10 cellular contexts compared by ENCODE assay signal in the genomic region with DNA sequence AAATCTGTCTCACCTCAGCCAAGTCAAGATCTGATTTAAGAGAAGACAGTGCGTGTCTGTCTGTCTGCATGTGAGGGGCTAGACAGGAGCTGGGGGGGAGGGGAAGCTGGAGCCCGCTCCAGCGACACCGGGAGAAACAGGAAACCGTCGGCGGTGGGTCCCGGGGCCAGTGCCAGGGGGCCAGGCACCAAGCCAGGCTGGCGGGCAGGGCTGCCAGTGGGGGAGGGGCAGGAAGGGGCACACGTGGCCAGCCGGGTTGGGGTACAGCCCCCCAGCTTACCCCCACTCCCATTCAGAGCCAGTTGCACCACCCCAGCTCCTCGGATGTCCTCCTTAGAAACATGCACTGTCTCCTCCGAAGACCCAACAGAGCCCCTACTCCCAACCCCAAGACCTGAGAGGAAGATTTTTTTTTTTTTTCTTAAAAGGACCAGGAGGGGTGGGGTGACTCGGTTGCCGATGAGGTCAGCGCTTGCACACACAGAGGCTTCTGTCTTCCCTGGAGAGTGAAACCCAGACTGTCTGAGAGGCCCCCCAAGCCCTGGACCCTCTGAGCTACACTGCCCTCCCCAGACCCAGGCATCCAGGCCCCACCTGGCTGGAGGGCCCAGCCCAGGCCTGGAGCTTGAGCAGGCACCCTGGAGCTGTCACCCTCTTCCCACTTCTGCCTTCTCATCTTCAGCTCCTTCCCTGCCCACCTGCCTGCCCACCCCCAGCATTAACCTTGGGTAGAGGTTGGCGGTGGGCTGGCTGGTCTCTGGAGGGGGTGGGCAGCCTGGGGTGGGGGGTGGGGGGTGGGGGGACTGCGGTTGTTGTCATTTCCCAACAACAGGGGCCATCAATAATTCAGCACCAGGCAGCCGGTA. TPM values are rescaled to one million over a fixed set of nuclear protein-coding genes. Genes with fewer than 3 reads are reported as not detected.
A peak's percentile ranks its signal among the peaks of the same experiment; 100 is the strongest.
DNase-seq lines count a peak whose midpoint lies in the region; ATAC-seq and TF ChIP-seq lines count a peak whose summit lies in the region.
"Had no signal": no experiment of that assay in that cellular context is flagged by ENCODE, and none has a peak within 500 bp of the region (broad histone marks: within the 10 kb centered on the region; RNA-seq: fewer than 3 reads in every experiment).

No MANE protein-coding gene starts in this region.

- H3K9me3 ChIP-seq in CD4-positive, CD25-positive, alpha-beta regulatory T cell (ENCODE audit: control insufficient read depth in 2 of 2, low read length in 2 of 2), result no peaks in the 10 kb centered on the region
- H3K9me3 ChIP-seq in gastroesophageal sphincter (no peaks in the 10 kb centered on the region), HAP-1 (no peaks in the 10 kb centered on the region)

- no peaks in the 10 kb centered on the region for H3K9me3 Mint-ChIP-seq in CD4-positive, CD25-positive, alpha-beta regulatory T cell
- H3K9me3 Mint-ChIP-seq in activated CD4-positive, alpha-beta memory T cell treated with anti-CD3 and anti-CD28 coated beads, Interleukin-2, amount 10 ng/mL, durations not matched to agents 7 days and 5 days, result no peaks in the 10 kb centered on the region
- no peaks in the 10 kb centered on the region for H3K9me3 Mint-ChIP-seq in type B pancreatic cell
- H3K9me3 Mint-ChIP-seq: stimulated activated memory B cell treated with anti-CD40 and anti-IgM and Interleukin-4, amounts not matched to agents 10 μg/mL and 1 μg/mL and 100 μg/mL, for 72 hours had no signal

- CTCF ChIA-PET in activated CD4-positive, alpha-beta memory T cell treated with anti-CD3 and anti-CD28 coated beads, Interleukin-2, amount 10 ng/mL, durations not matched to agents 7 days and 5 days (lab: Charles Lee), result interaction anchor here (0.7 to 2.8 kb wide), 2 partner anchors 20 to 29 kb away, joined by 3 to 11 read pairs; no protein-coding TSS in a partner anchor

- peak overlapping the region; percentile 41 to 84 (median 60) for H3K4me3 Mint-ChIP-seq in CD4-positive, CD25-positive, alpha-beta regulatory T cell
- no peak overlapping the region for H3K4me3 Mint-ChIP-seq in activated CD4-positive, alpha-beta memory T cell treated with anti-CD3 and anti-CD28 coated beads, Interleukin-2, amount 10 ng/mL, durations not matched to agents 7 days and 5 days
- no peak overlapping the region for H3K4me3 Mint-ChIP-seq in type B pancreatic cell
- H3K4me3 Mint-ChIP-seq: stimulated activated memory B cell treated with anti-CD40 and anti-IgM and Interleukin-4, amounts not matched to agents 10 μg/mL and 1 μg/mL and 100 μg/mL, for 72 hours had no signal

- TF ChIP-seq EP300 in gastroesophageal sphincter (IDR thresholded peaks at IDR 0.05), result no peak

- no peaks in the 10 kb centered on the region for H3K27me3 ChIP-seq in CD4-positive, CD25-positive, alpha-beta regulatory T cell (ENCODE audit: control insufficient read depth, insufficient read depth, low read length)
- H3K27me3 ChIP-seq in gastroesophageal sphincter, result no peaks in the 10 kb centered on the region
- no peaks in the 10 kb centered on the region for H3K27me3 ChIP-seq in HAP-1 (ENCODE audit: low read depth)

- H3K4me1 ChIP-seq in CD4-positive, CD25-positive, alpha-beta regulatory T cell (ENCODE audit: control insufficient read depth, insufficient read depth, low read length, poor library complexity, severe bottlenecking), result peaks cover 37% of the 10 kb centered on the region
- H3K4me1 ChIP-seq in gastroesophageal sphincter (peaks cover 0 to 82% (median 45%) of the 10 kb centered on the region in 3 donors), HAP-1 (peaks cover 15% of the 10 kb centered on the region)

- no peak for TF ChIP-seq POLR2A in gastroesophageal sphincter (IDR thresholded peaks at IDR 0.05)

- ATAC-seq in CD4-positive, CD25-positive, alpha-beta regulatory T cell (ENCODE audit: low read depth in 2 of 2), result no peak
- ATAC-seq in gastroesophageal sphincter (no peak), sciatic nerve (no peak)
- ATAC-seq: stimulated activated memory B cell treated with anti-CD40 and anti-IgM and Interleukin-4, amounts not matched to agents 10 μg/mL and 1 μg/mL and 100 μg/mL, for 72 hours had no signal

- in situ Hi-C loops in HAP-1 (cut with MboI; ENCODE audit: low sequenced_read_pairs), result no loop called here

- intact Hi-C loops in sciatic nerve (cut with DNase I), result no loop called here

- WGBS in gastroesophageal sphincter (ENCODE audit: low coverage in 1 of 2), 2 donors, result 0 to 5% methylated on average over 7 to 10 of the region's 19 CpGs

- H3K27ac ChIP-seq in CD4-positive, CD25-positive, alpha-beta regulatory T cell (ENCODE audit: insufficient read depth, low read length, poor library complexity, severe bottlenecking), result peak overlapping the region; percentile 51
- peak overlapping the region; percentile 3 to 98 (median 96) for H3K27ac ChIP-seq in gastroesophageal sphincter

- peaks cover 8% of the 10 kb centered on the region for H3K27me3 Mint-ChIP-seq in CD4-positive, CD25-positive, alpha-beta regulatory T cell
- peaks cover 2% of the 10 kb centered on the region for H3K27me3 Mint-ChIP-seq in activated CD4-positive, alpha-beta memory T cell treated with anti-CD3 and anti-CD28 coated beads, Interleukin-2, amount 10 ng/mL, durations not matched to agents 7 days and 5 days
- H3K27me3 Mint-ChIP-seq in type B pancreatic cell, result no peaks in the 10 kb centered on the region

- TF ChIP-seq CTCF in gastroesophageal sphincter (IDR thresholded peaks at IDR 0.05), result no peak
- TF ChIP-seq CTCF in type B pancreatic cell (conservative IDR thresholded peaks at IDR 0.05), result no peak

- H3K36me3 Mint-ChIP-seq in CD4-positive, CD25-positive, alpha-beta regulatory T cell, result no peaks in the 10 kb centered on the region
- peaks cover 4% of the 10 kb centered on the region for H3K36me3 Mint-ChIP-seq in activated CD4-positive, alpha-beta memory T cell treated with anti-CD3 and anti-CD28 coated beads, Interleukin-2, amount 10 ng/mL, durations not matched to agents 7 days and 5 days (ENCODE audit: low read depth)
- H3K36me3 Mint-ChIP-seq in type B pancreatic cell, result peaks cover 3% of the 10 kb centered on the region

- DNase-seq in CD4-positive, CD25-positive, alpha-beta regulatory T cell, result peak in 1 of 3 donors; percentile 35
- DNase-seq in activated CD4-positive, alpha-beta memory T cell treated with anti-CD3 and anti-CD28 coated beads, Interleukin-2, amount 10 ng/mL, durations not matched to agents 7 days and 5 days, result no peak
- DNase-seq in sciatic nerve (ENCODE audit: low spot score) (peak; percentile 77), HuH-7.5 (ENCODE audit: low spot score) (no peak), HAP-1 (ENCODE audit: low spot score in 2 of 2) (no peak), type B pancreatic cell (ENCODE audit: extremely low spot score, unreplicated experiment) (no peak), NCI-H1930 (lab: John Stamatoyannopoulos, UW) (no peak)
- DNase-seq: NCI-H524 treated with DMSO at 0.1 percent for 48 hours had no signal

- no peaks in the 10 kb centered on the region for H3K36me3 ChIP-seq in CD4-positive, CD25-positive, alpha-beta regulatory T cell (ENCODE audit: control insufficient read depth, insufficient read depth, low read length)
- H3K36me3 ChIP-seq in gastroesophageal sphincter (peaks cover 0 to 26% of the 10 kb centered on the region in 2 donors), HAP-1 (replicated peaks) (peaks cover 24% of the 10 kb centered on the region)

- H3K27ac Mint-ChIP-seq in CD4-positive, CD25-positive, alpha-beta regulatory T cell, result no peak overlapping the region
- peak overlapping the region; percentile 44 for H3K27ac Mint-ChIP-seq in activated CD4-positive, alpha-beta memory T cell treated with anti-CD3 and anti-CD28 coated beads, Interleukin-2, amount 10 ng/mL, durations not matched to agents 7 days and 5 days
- H3K27ac Mint-ChIP-seq in type B pancreatic cell, result no peak overlapping the region

- peaks cover 0 to 43% (median 18%) of the 10 kb centered on the region in 4 donors for H3K4me1 Mint-ChIP-seq in CD4-positive, CD25-positive, alpha-beta regulatory T cell
- H3K4me1 Mint-ChIP-seq in activated CD4-positive, alpha-beta memory T cell treated with anti-CD3 and anti-CD28 coated beads, Interleukin-2, amount 10 ng/mL, durations not matched to agents 7 days and 5 days, result peaks cover 38% of the 10 kb centered on the region
- H3K4me1 Mint-ChIP-seq in type B pancreatic cell (ENCODE audit: unreplicated experiment), result peaks cover 25% of the 10 kb centered on the region

- POLR2A ChIA-PET in activated CD4-positive, alpha-beta memory T cell treated with anti-CD3 and anti-CD28 coated beads, Interleukin-2, amount 10 ng/mL, durations not matched to agents 7 days and 5 days (lab: Charles Lee), result interaction anchor here (0.7 to 3.3 kb wide), 8 partner anchors 9 to 52 kb away, joined by 3 to 22 read pairs (median 4); a partner anchor contains a TSS

- H3K4me3 ChIP-seq in CD4-positive, CD25-positive, alpha-beta regulatory T cell (ENCODE audit: low read depth, low read length), result no peak overlapping the region
- peak overlapping the region in 1 of 2 donors; percentile 72 for H3K4me3 ChIP-seq in gastroesophageal sphincter
- H3K4me3 ChIP-seq in HAP-1, result no peak overlapping the region

RNA-seq across cellular contexts. Expression of a gene that starts 4.0 kb away (rescaled TPM):
- total RNA-seq in CD4-positive, CD25-positive, alpha-beta regulatory T cell, result 96.4 TPM
- 1 to 10 TPM; 1.4 to 7.5 (median 2.6) TPM for polyA plus RNA-seq in CD4-positive, CD25-positive, alpha-beta regulatory T cell
- total RNA-seq in activated CD4-positive, alpha-beta memory T cell treated with anti-CD3 and anti-CD28 coated beads, Interleukin-2, amount 10 ng/mL, durations not matched to agents 7 days and 5 days, result 10 to 100 TPM; 46.9 to 52.6 TPM
- total RNA-seq in gastroesophageal sphincter (10 to 100 TPM; 28.4 to 46.4 (median 39.9) TPM), sciatic nerve (90.7 TPM), type B pancreatic cell (ENCODE audit: low replicate concordance) (54.9 and 78.9 TPM in 2 replicates)

RNA-seq across cellular contexts. Expression of a gene that starts 8.5 kb away (rescaled TPM):
- 31.3 TPM for total RNA-seq in CD4-positive, CD25-positive, alpha-beta regulatory T cell
- polyA plus RNA-seq in CD4-positive, CD25-positive, alpha-beta regulatory T cell, result 10 to 100 TPM; 12.0 to 16.0 (median 12.9) TPM
- 10 to 100 TPM; 48.9 to 50.7 TPM for total RNA-seq in activated CD4-positive, alpha-beta memory T cell treated with anti-CD3 and anti-CD28 coated beads, Interleukin-2, amount 10 ng/mL, durations not matched to agents 7 days and 5 days
- total RNA-seq in gastroesophageal sphincter (10 to 100 TPM; 30.8 to 51.0 (median 35.1) TPM), sciatic nerve (29.2 TPM), type B pancreatic cell (ENCODE audit: low replicate concordance) (43.5 and 49.1 TPM in 2 replicates)

RNA-seq across cellular contexts. Expression of a gene that starts 18.2 kb away (rescaled TPM):
- 124 TPM for total RNA-seq in CD4-positive, CD25-positive, alpha-beta regulatory T cell
- polyA plus RNA-seq in CD4-positive, CD25-positive, alpha-beta regulatory T cell, result under 1 TPM; 0.41 to 0.91 (median 0.68) TPM
- 10 to 100 TPM; 86.5 to 88.8 TPM for total RNA-seq in activated CD4-positive, alpha-beta memory T cell treated with anti-CD3 and anti-CD28 coated beads, Interleukin-2, amount 10 ng/mL, durations not matched to agents 7 days and 5 days
- total RNA-seq in gastroesophageal sphincter, result 10 to 100 TPM; 31.4 to 69.4 (median 49.0) TPM
- 92.1 TPM for total RNA-seq in sciatic nerve
- total RNA-seq in type B pancreatic cell (ENCODE audit: low replicate concordance), result 44.8 and 70.3 TPM in 2 replicates

RNA-seq across cellular contexts. Expression of a gene that starts 30.8 kb away (rescaled TPM):
- total RNA-seq in CD4-positive, CD25-positive, alpha-beta regulatory T cell, result 8.8 TPM
- polyA plus RNA-seq in CD4-positive, CD25-positive, alpha-beta regulatory T cell, result 1 to 10 TPM; 4.0 to 7.7 (median 5.3) TPM
- 10 to 100 TPM; 21.5 to 21.7 TPM for total RNA-seq in activated CD4-positive, alpha-beta memory T cell treated with anti-CD3 and anti-CD28 coated beads, Interleukin-2, amount 10 ng/mL, durations not matched to agents 7 days and 5 days
- 10 to 100 TPM in 1 of 4 donors, 1 to 10 TPM in 3; 4.6 to 10.4 (median 7.8) TPM for total RNA-seq in gastroesophageal sphincter
- total RNA-seq in sciatic nerve, result 12.1 TPM
- 18.2 and 19.3 TPM in 2 replicates for total RNA-seq in type B pancreatic cell (ENCODE audit: low replicate concordance)

RNA-seq across cellular contexts. Expression of a gene that starts 33.4 kb away (rescaled TPM):
- 99.8 TPM for total RNA-seq in CD4-positive, CD25-positive, alpha-beta regulatory T cell
- 100 to 1,000 TPM; 155 to 179 (median 161) TPM for polyA plus RNA-seq in CD4-positive, CD25-positive, alpha-beta regulatory T cell
- total RNA-seq in activated CD4-positive, alpha-beta memory T cell treated with anti-CD3 and anti-CD28 coated beads, Interleukin-2, amount 10 ng/mL, durations not matched to agents 7 days and 5 days, result 10 to 100 TPM; 54.1 to 59.8 TPM
- total RNA-seq in gastroesophageal sphincter (10 to 100 TPM; 31.1 to 39.3 (median 33.4) TPM), sciatic nerve (21.8 TPM), type B pancreatic cell (ENCODE audit: low replicate concordance) (23.7 and 29.3 TPM in 2 replicates)

Comparison
In these comparisons a context has a peak if more than half of its experiments do, and no peak if none do; other contexts are left out.
1. H3K4me3 Mint-ChIP-seq: peak in CD4-positive, CD25-positive, alpha-beta regulatory T cell (4 of 4); none in activated CD4-positive, alpha-beta memory T cell treated with anti-CD3 and anti-CD28 coated beads, Interleukin-2, amount 10 ng/mL, durations not matched to agents 7 days and 5 days (single experiment) and type B pancreatic cell (single experiment).